ENCODE assay signal across 1 cellular context in genomic region chr17:18087610-18088491, GRCh38.
TF ChIP-seq lines count a peak whose summit lies in the region.

Gene DRG2 (plus strand): TSS chr17:18087948. CDS start chr17:18088024, 76 bp downstream.

TF ChIP-seq in HepG2, 621 proteins besides CTCF, POLR2A, EP300 and RAD21 (continued from another document and continues in another):
- TF ChIP-seq NAIF1 (CRISPR knock-in tag; IDR thresholded peaks at IDR 0.05; ENCODE audit: borderline replicate concordance) (peak; percentile 87; the same call in 1 of the 2 replicates), ZBTB44 (CRISPR knock-in tag; IDR thresholded peaks at IDR 0.05) (peak; percentile 74; the same call in 1 of the 2 replicates), NCOA5 (CRISPR knock-in tag; IDR thresholded peaks at IDR 0.05) (no peak), CBX1 (IDR thresholded peaks at IDR 0.05; ENCODE audit: low read depth) (peak; percentile 73), SP2 (CRISPR knock-in tag; IDR thresholded peaks at IDR 0.05) (no peak; the same call in 1 of the 2 replicates), ZFYVE20 (CRISPR knock-in tag; IDR thresholded peaks at IDR 0.05; ENCODE audit: borderline replicate concordance, low read depth) (no peak), MBNL3 (CRISPR knock-in tag; conservative IDR thresholded peaks at IDR 0.05) (no peak), ZSCAN29 (CRISPR knock-in tag; conservative IDR thresholded peaks at IDR 0.05) (0 out of 2 replicates have a peak, but pooled peaks have one; percentile 74), NFKBIZ (CRISPR knock-in tag; IDR thresholded peaks at IDR 0.05) (peak; percentile 85), ZNF609 (CRISPR knock-in tag; IDR thresholded peaks at IDR 0.05; ENCODE audit: borderline replicate concordance) (peak; percentile 77; the same call in 1 of the 2 replicates), NFE2L1 (CRISPR knock-in tag; IDR thresholded peaks at IDR 0.05; ENCODE audit: borderline replicate concordance) (no peak), BORCS8-MEF2B (CRISPR knock-in tag; IDR thresholded peaks at IDR 0.05) (peak; percentile 61; the same call in 1 of the 2 replicates), GPN1 (CRISPR knock-in tag; IDR thresholded peaks at IDR 0.05; ENCODE audit: borderline replicate concordance) (no peak), NFE2L2 (IDR thresholded peaks at IDR 0.05; ENCODE audit: low read length) (no peak), ATM (IDR thresholded peaks at IDR 0.05; ENCODE audit: borderline replicate concordance) (no peak), ZNF674 (CRISPR knock-in tag; IDR thresholded peaks at IDR 0.05; ENCODE audit: low read depth) (no peak), AGO1 (IDR thresholded peaks at IDR 0.05; ENCODE audit: low read depth, low read length, poor library complexity, severe bottlenecking) (peak; percentile 86), ZNF691 (CRISPR knock-in tag; IDR thresholded peaks at IDR 0.05; ENCODE audit: borderline replicate concordance, low read depth) (peak; percentile 93; the same call in 1 of the 2 replicates), ARID4A (CRISPR knock-in tag; IDR thresholded peaks at IDR 0.05; ENCODE audit: borderline replicate concordance) (peak; percentile 96), PTBP1 (IDR thresholded peaks at IDR 0.05; ENCODE audit: low read depth, low read length, poor library complexity, severe bottlenecking) (peak; percentile 85), MXD4 (CRISPR knock-in tag; IDR thresholded peaks at IDR 0.05) (peak; percentile 89), ZFP36L2 (CRISPR knock-in tag; IDR thresholded peaks at IDR 0.05) (0 out of 2 replicates have a peak, but pooled peaks have one; percentile 17), FLYWCH1 (CRISPR knock-in tag; IDR thresholded peaks at IDR 0.05) (no peak), ZFP37 (CRISPR knock-in tag; IDR thresholded peaks at IDR 0.05; ENCODE audit: borderline replicate concordance) (0 out of 2 replicates have a peak, but pooled peaks have one; percentile 48), HDAC2 (CRISPR knock-in tag; IDR thresholded peaks at IDR 0.05) (peak; percentile 95), SMYD3 (CRISPR knock-in tag; IDR thresholded peaks at IDR 0.05) (0 out of 2 replicates have a peak, but pooled peaks have one; percentile 81), SNAPC4 (CRISPR knock-in tag; IDR thresholded peaks at IDR 0.05) (peak; percentile 64; the same call in 1 of the 2 replicates), NRL (CRISPR knock-in tag; IDR thresholded peaks at IDR 0.05; ENCODE audit: borderline replicate concordance) (peak; percentile 86), MXD3 (CRISPR knock-in tag; IDR thresholded peaks at IDR 0.05) (peak; percentile 75; the same call in 1 of the 2 replicates), ZHX1 (CRISPR knock-in tag; IDR thresholded peaks at IDR 0.05; ENCODE audit: low read depth) (peak; percentile 89), GLMP (CRISPR knock-in tag; IDR thresholded peaks at IDR 0.05; ENCODE audit: borderline replicate concordance) (no peak), ZFP36L1 (CRISPR knock-in tag; IDR thresholded peaks at IDR 0.05) (peak; percentile 43; the same call in 1 of the 2 replicates), TBL1XR1 (IDR thresholded peaks at IDR 0.05; ENCODE audit: borderline replicate concordance, low read length, partially characterized antibody) (peak; percentile 77), MIER3 (CRISPR knock-in tag; IDR thresholded peaks at IDR 0.05; ENCODE audit: borderline replicate concordance) (peak; percentile 98), ZNF75D (CRISPR knock-in tag; IDR thresholded peaks at IDR 0.05; ENCODE audit: borderline replicate concordance) (no peak), HMG20B (CRISPR knock-in tag; conservative IDR thresholded peaks at IDR 0.05) (peak; percentile 83)
